ENCODE assay signal across 10 cellular contexts in the genomic region with DNA sequence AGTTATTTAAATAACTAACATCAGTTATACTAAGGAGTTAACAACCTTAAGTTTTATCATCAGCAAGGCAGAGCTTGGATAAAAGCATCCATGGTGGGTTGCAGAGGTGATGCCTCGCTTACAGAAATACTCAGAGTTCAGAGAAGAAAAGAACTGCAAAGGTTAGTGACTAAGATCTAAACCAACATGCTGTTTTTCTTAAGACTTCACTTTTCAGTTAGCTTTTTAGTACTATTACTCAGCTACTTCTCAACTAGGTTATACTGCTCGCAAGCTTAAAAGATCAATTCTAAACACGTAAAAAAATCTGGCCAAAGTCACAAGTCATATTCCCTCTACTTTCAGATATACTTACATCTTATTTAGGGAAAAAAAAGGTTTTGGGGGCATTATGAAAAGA. TPM values are rescaled to one million over a fixed set of nuclear protein-coding genes. Genes with fewer than 3 reads are reported as not detected.
A peak's percentile ranks its signal among the peaks of the same experiment; 100 is the strongest.
DNase-seq lines count a peak whose midpoint lies in the region; ATAC-seq and TF ChIP-seq lines count a peak whose summit lies in the region.
"Had no signal": no experiment of that assay in that cellular context is flagged by ENCODE, and none has a peak within 500 bp of the region (broad histone marks: within the 10 kb centered on the region; RNA-seq: fewer than 3 reads in every experiment).

No MANE protein-coding gene starts in this region.

- H3K9ac ChIP-seq in MM.1S (ENCODE audit: low read length): no peak overlapping the region

- TF ChIP-seq CTCF in GM06990 (IDR thresholded peaks at IDR 0.05; ENCODE audit: insufficient read depth, low read length, poor library complexity, severe bottlenecking) (no peak), MM.1S (IDR thresholded peaks at IDR 0.05; ENCODE audit: low read length) (no peak), psoas muscle (IDR thresholded peaks at IDR 0.05) (no peak)

- H3K4me3 ChIP-seq in GM06990 (replicated peaks; ENCODE audit: low read depth, low read length) (peak overlapping the region; percentile 99), MM.1S (ENCODE audit: low read length) (no peak overlapping the region; the same call in 1 of the 2 replicates), psoas muscle (peak overlapping the region; percentile 81)
- H3K4me3 ChIP-seq in effector memory CD4-positive, alpha-beta T cell (ENCODE audit: insufficient read depth, low read depth, low read length, poor library complexity, severe bottlenecking): peak overlapping the region; percentile 27

- intact Hi-C loops in psoas muscle (cut with DNase I): no loop called here

- WGBS in psoas muscle, 3 donors: 76 to 79% (median 78%) methylated on average over 3 of the region's 3 CpGs

- H3K36me3 ChIP-seq in GM06990 (ENCODE audit: control insufficient read depth, insufficient read depth, low read length) (peaks cover 3% of the 10 kb centered on the region; the same call in 1 of the 2 replicates), MM.1S (replicated peaks; ENCODE audit: insufficient read depth, low read length) (no peaks in the 10 kb centered on the region), psoas muscle (ENCODE audit: insufficient read depth in 1 of 2, low read depth in 1 of 2) (peaks cover 0 to 7% of the 10 kb centered on the region in 2 donors)
- no peaks in the 10 kb centered on the region for H3K36me3 ChIP-seq in effector memory CD4-positive, alpha-beta T cell (ENCODE audit: control insufficient read depth, insufficient read depth, low read length)

- peaks cover 77% of the 10 kb centered on the region for H3K79me2 ChIP-seq in MM.1S (ENCODE audit: low read length)

- no peaks in the 10 kb centered on the region for H3K4me1 ChIP-seq in MM.1S (ENCODE audit: low read length)
- peaks cover 24% of the 10 kb centered on the region for H3K4me1 ChIP-seq in effector memory CD4-positive, alpha-beta T cell (ENCODE audit: control insufficient read depth, insufficient read depth, low read length, poor library complexity, severe bottlenecking)
- peaks cover 62% of the 10 kb centered on the region for H3K4me1 ChIP-seq in psoas muscle

- no peaks in the 10 kb centered on the region for H3K9me3 ChIP-seq in MM.1S (replicated peaks; ENCODE audit: insufficient read depth, low read length)
- H3K9me3 ChIP-seq in effector memory CD4-positive, alpha-beta T cell (ENCODE audit: control insufficient read depth, low read length): no peaks in the 10 kb centered on the region
- H3K9me3 ChIP-seq in psoas muscle: no peaks in the 10 kb centered on the region

- no peaks in the 10 kb centered on the region for H3K9me2 ChIP-seq in MM.1S (replicated peaks; ENCODE audit: insufficient read depth, low read length)

- H3F3A ChIP-seq in MM.1S (ENCODE audit: insufficient read depth, low read length): no peaks in the 10 kb centered on the region

- H2AFZ ChIP-seq in MM.1S (ENCODE audit: low read length): no peak overlapping the region

- H3K27ac ChIP-seq in MM.1S (ENCODE audit: low read length) (no peak overlapping the region), psoas muscle (no peak overlapping the region)
- H3K27ac ChIP-seq in effector memory CD4-positive, alpha-beta T cell (ENCODE audit: insufficient read depth, low read length, poor library complexity, severe bottlenecking): no peak overlapping the region

- H3K27me3 ChIP-seq in GM06990 (replicated peaks; ENCODE audit: control insufficient read depth, insufficient read depth, low read length): no peaks in the 10 kb centered on the region
- no peaks in the 10 kb centered on the region for H3K27me3 ChIP-seq in MM.1S (replicated peaks; ENCODE audit: insufficient read depth, low read length)
- H3K27me3 ChIP-seq in effector memory CD4-positive, alpha-beta T cell (replicated peaks; ENCODE audit: control insufficient read depth, insufficient read depth, low read length, poor library complexity, severe bottlenecking): no peaks in the 10 kb centered on the region
- no peaks in the 10 kb centered on the region for H3K27me3 ChIP-seq in psoas muscle (ENCODE audit: insufficient read depth in 3 of 3, low read length in 2 of 3)

- H3K4me2 ChIP-seq in MM.1S (ENCODE audit: low read depth, low read length): peak overlapping the region; percentile 11; the same call in 1 of the 2 replicates

- DNase-seq in GM06990 (ENCODE audit: extremely low read depth, insufficient read length): peak; percentile 25
- DNase-seq in MM.1S: no peak
- no peak for DNase-seq in effector memory CD4-positive, alpha-beta T cell
- no peak for DNase-seq in psoas muscle
- no peak for DNase-seq in HK-2 (ENCODE audit: unreplicated experiment)
- no peak for DNase-seq in NCI-H2029 treated with DMSO at 0.1 percent for 48 hours (lab: John Stamatoyannopoulos, UW)
- DNase-seq: activated gamma-delta T cell, kidney had no signal

- peaks cover 28% of the 10 kb centered on the region for H4K20me1 ChIP-seq in MM.1S (ENCODE audit: insufficient read depth, low read length)

- ATAC-seq in psoas muscle (no peak), GM19351 (IDR thresholded peaks at IDR 0.05; ENCODE audit: unreplicated experiment) (no peak), HG02763 (IDR thresholded peaks at IDR 0.05; ENCODE audit: unreplicated experiment) (no peak)

RNA-seq across cellular contexts. Expression of gene PPP1CC, which starts 2.8 kb away (rescaled TPM):
- total RNA-seq in psoas muscle: 100 to 1,000 TPM; 102 to 184 (median 135) TPM
- polyA plus RNA-seq in psoas muscle: 100 to 1,000 TPM in 2 of 3 donors, 10 to 100 TPM in 1; 82.5 to 222 (median 117) TPM

RNA-seq across cellular contexts. Expression of gene HVCN1, which starts 51.0 kb away (rescaled TPM):
- 1 to 10 TPM; 1.7 to 8.9 (median 4.3) TPM for total RNA-seq in psoas muscle
- polyA plus RNA-seq in psoas muscle: 1 to 10 TPM; 1.4 to 6.4 (median 2.8) TPM
